15 cellular contexts compared by ENCODE assay signal in genomic region chr1:40034869-40035268, GRCh38. TPM values are rescaled to one million over a fixed set of nuclear protein-coding genes. Genes with fewer than 3 reads are reported as not detected.
DNase-seq lines count a peak whose midpoint lies in the region; ATAC-seq lines count a peak whose summit lies in the region.
"Had no signal": no experiment of that assay in that cellular context is flagged by ENCODE, and none has a peak within 500 bp of the region (broad histone marks: within the 10 kb centered on the region; RNA-seq: fewer than 3 reads in every experiment).

No MANE protein-coding gene starts in this region.

- H3K4me3 ChIP-seq in CD4-positive, CD25-positive, alpha-beta regulatory T cell (ENCODE audit: low read depth, low read length), result peak overlapping the region; percentile 5
- H3K4me3 ChIP-seq: ascending aorta, gastroesophageal sphincter had no signal

- H3K9me3 Mint-ChIP-seq in CD4-positive, CD25-positive, alpha-beta regulatory T cell, result no peaks in the 10 kb centered on the region
- no peaks in the 10 kb centered on the region for H3K9me3 Mint-ChIP-seq in effector memory CD8-positive, alpha-beta T cell

- peaks cover 24 to 68% (median 45%) of the 10 kb centered on the region in 4 donors for H3K4me1 Mint-ChIP-seq in CD4-positive, CD25-positive, alpha-beta regulatory T cell
- peaks cover 25 to 41% of the 10 kb centered on the region in 2 donors for H3K4me1 Mint-ChIP-seq in effector memory CD8-positive, alpha-beta T cell (ENCODE audit: low read depth in 2 of 2)

- H3K4me1 ChIP-seq in CD4-positive, CD25-positive, alpha-beta regulatory T cell (ENCODE audit: control insufficient read depth, insufficient read depth, low read length, poor library complexity, severe bottlenecking), result peaks cover 53% of the 10 kb centered on the region

- peaks cover 7% of the 10 kb centered on the region for H3K27me3 Mint-ChIP-seq in CD4-positive, CD25-positive, alpha-beta regulatory T cell
- H3K27me3 Mint-ChIP-seq in effector memory CD8-positive, alpha-beta T cell, result no peaks in the 10 kb centered on the region

- no peaks in the 10 kb centered on the region for H3K27me3 ChIP-seq in CD4-positive, CD25-positive, alpha-beta regulatory T cell (ENCODE audit: control insufficient read depth, insufficient read depth, low read length)
- H3K27me3 ChIP-seq: ascending aorta, gastroesophageal sphincter had no signal

- peak; percentile 46 to 53 for DNase-seq in AML-193 (lab: John Stamatoyannopoulos, UW)
- peak in 1 of 3 donors; percentile 47 for DNase-seq in CD4-positive, CD25-positive, alpha-beta regulatory T cell
- peak; percentile 64 for DNase-seq in SKM-1 (lab: John Stamatoyannopoulos, UW; ENCODE audit: unreplicated experiment)
- no peak for DNase-seq in effector memory CD8-positive, alpha-beta T cell
- DNase-seq in middle frontal gyrus (ENCODE audit: extremely low spot score, low spot score), result no peak
- DNase-seq in iPS-NIHi7 (ENCODE audit: extremely low spot score), result no peak
- DNase-seq: COR-L47; effector CD8-positive, alpha-beta T cell; GOT3; left cardiac atrium; NCI-H187; SW 1271 had no signal

- H3K36me3 Mint-ChIP-seq in CD4-positive, CD25-positive, alpha-beta regulatory T cell, result no peaks in the 10 kb centered on the region
- peaks cover 10% of the 10 kb centered on the region for H3K36me3 Mint-ChIP-seq in effector memory CD8-positive, alpha-beta T cell (ENCODE audit: insufficient read depth)

- peak overlapping the region; percentile 80 to 98 (median 89) for H3K27ac Mint-ChIP-seq in CD4-positive, CD25-positive, alpha-beta regulatory T cell
- peak overlapping the region; percentile 13 to 84 for H3K27ac Mint-ChIP-seq in effector memory CD8-positive, alpha-beta T cell

- peak overlapping the region; percentile 66 for H3K27ac ChIP-seq in CD4-positive, CD25-positive, alpha-beta regulatory T cell (ENCODE audit: insufficient read depth, low read length, poor library complexity, severe bottlenecking)
- H3K27ac ChIP-seq: ascending aorta had no signal

- no peaks in the 10 kb centered on the region for H3K9me3 ChIP-seq in CD4-positive, CD25-positive, alpha-beta regulatory T cell (ENCODE audit: control insufficient read depth in 2 of 2, low read length in 2 of 2)
- H3K9me3 ChIP-seq: ascending aorta, gastroesophageal sphincter had no signal

- no peak for ATAC-seq in CD4-positive, CD25-positive, alpha-beta regulatory T cell (ENCODE audit: low read depth in 2 of 2)
- no peak for ATAC-seq in effector memory CD8-positive, alpha-beta T cell (replicated peaks)
- no peak for ATAC-seq in HG03095 (IDR thresholded peaks at IDR 0.05; ENCODE audit: unreplicated experiment)
- ATAC-seq: gastroesophageal sphincter, left cardiac atrium had no signal

- H3K4me3 Mint-ChIP-seq in CD4-positive, CD25-positive, alpha-beta regulatory T cell, result peak overlapping the region; percentile 42 to 80 (median 64)
- H3K4me3 Mint-ChIP-seq in effector memory CD8-positive, alpha-beta T cell, result peak overlapping the region in 1 of 2 donors; percentile 1

- H3K36me3 ChIP-seq in CD4-positive, CD25-positive, alpha-beta regulatory T cell (ENCODE audit: control insufficient read depth, insufficient read depth, low read length), result no peaks in the 10 kb centered on the region
- H3K36me3 ChIP-seq: ascending aorta, gastroesophageal sphincter had no signal

RNA-seq across cellular contexts. Expression of gene CAP1, which starts 5.7 kb away (rescaled TPM):
- total RNA-seq in CD4-positive, CD25-positive, alpha-beta regulatory T cell, result 322 TPM
- 100 to 1,000 TPM; 608 to 806 (median 709) TPM for polyA plus RNA-seq in CD4-positive, CD25-positive, alpha-beta regulatory T cell

Comparison
In these comparisons a context has a peak if more than half of its experiments do, and no peak if none do; other contexts are left out.
1. DNase-seq: peak in AML-193 (2 of 2) and SKM-1 (single experiment); none in effector memory CD8-positive, alpha-beta T cell (0 of 3), middle frontal gyrus (single experiment) and iPS-NIHi7 (single experiment).